In the genomic region with DNA sequence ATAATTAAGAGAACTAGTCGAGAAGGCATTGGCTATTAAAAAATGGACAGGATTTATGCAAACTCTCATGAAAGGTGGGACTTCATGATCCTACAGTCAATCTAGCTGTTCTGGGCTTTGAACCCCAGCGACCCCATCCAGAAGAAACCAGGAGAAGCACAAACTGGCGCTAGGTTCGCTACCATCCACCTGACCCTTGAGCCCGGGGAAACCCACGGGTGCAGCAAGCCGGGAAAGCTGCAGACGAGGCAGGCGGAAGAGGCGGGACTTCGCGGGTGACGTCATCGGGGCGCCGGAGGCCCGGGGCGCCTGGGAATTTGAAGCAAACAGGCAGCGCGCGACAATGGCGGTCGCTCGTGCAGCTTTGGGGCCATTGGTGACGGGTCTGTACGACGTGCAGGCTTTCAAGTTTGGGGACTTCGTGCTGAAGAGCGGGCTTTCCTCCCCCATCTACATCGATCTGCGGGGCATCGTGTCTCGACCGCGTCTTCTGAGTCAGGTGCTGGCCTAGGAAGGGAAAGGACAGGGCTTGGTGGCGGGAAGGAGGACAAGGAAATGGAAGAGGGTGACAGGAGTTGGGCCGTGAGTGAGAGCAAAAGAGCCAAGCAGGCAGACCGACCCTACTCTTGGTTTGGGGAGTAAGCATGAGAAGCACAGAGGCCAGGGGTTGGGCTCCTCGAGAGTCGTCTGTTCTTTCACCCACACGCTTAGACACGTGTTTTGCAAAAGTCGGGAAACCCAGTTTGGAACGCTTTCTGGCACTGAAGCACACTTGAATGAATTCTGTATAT, we compare ENCODE assay signal across 1 cellular context.
TF ChIP-seq lines count a peak whose summit lies in the region.

A gene (plus strand): TSS at position 324 of the 791 bp plus-strand sequence. CDS start 20 bp downstream, at position 344.

TF ChIP-seq in HepG2, 621 proteins besides CTCF, POLR2A, EP300 and RAD21 (continued from another document and continues in another):
- TF ChIP-seq GABPA (IDR thresholded peaks at IDR 0.05; ENCODE audit: low read depth, low read length) (peak; percentile 87), GABPA (CRISPR knock-in tag; IDR thresholded peaks at IDR 0.05; ENCODE audit: low read depth) (peak; percentile 96), ZSCAN30 (CRISPR knock-in tag; IDR thresholded peaks at IDR 0.05) (no peak), KAT7 (CRISPR knock-in tag; IDR thresholded peaks at IDR 0.05; ENCODE audit: borderline replicate concordance) (peak; percentile 71), ZNF776 (CRISPR knock-in tag; IDR thresholded peaks at IDR 0.05) (peak; percentile 75; the same call in 1 of the 2 replicates), MZF1 (CRISPR knock-in tag; IDR thresholded peaks at IDR 0.05; ENCODE audit: borderline replicate concordance) (no peak), ZNF17 (CRISPR knock-in tag; IDR thresholded peaks at IDR 0.05) (no peak), SALL1 (CRISPR knock-in tag; IDR thresholded peaks at IDR 0.05) (peak; percentile 90), MAFG (CRISPR knock-in tag; IDR thresholded peaks at IDR 0.05) (no peak), ZNF614 (CRISPR knock-in tag; IDR thresholded peaks at IDR 0.05; ENCODE audit: borderline replicate concordance) (peak; percentile 90), ZNF367 (CRISPR knock-in tag; IDR thresholded peaks at IDR 0.05; ENCODE audit: borderline replicate concordance) (no peak), HMG20A (CRISPR knock-in tag; IDR thresholded peaks at IDR 0.05; ENCODE audit: borderline replicate concordance) (peak; percentile 40; the same call in 1 of the 2 replicates), TARDBP (CRISPR knock-in tag; IDR thresholded peaks at IDR 0.05) (peak; percentile 81; the same call in 1 of the 2 replicates), SNRNP70 (IDR thresholded peaks at IDR 0.05; ENCODE audit: low read depth, low read length) (no peak), CCAR2 (optimal IDR thresholded peaks at IDR 0.05; ENCODE audit: low read depth, low read length) (no peak), ZNF335 (CRISPR knock-in tag; IDR thresholded peaks at IDR 0.05) (no peak), ZNF543 (CRISPR knock-in tag; IDR thresholded peaks at IDR 0.05) (peak; percentile 29; the same call in 1 of the 2 replicates), GFI1 (CRISPR knock-in tag; IDR thresholded peaks at IDR 0.05; ENCODE audit: borderline replicate concordance) (peak; percentile 62), PCBP1 (IDR thresholded peaks at IDR 0.05; ENCODE audit: borderline replicate concordance, low read depth, low read length) (no peak), ZNF350 (CRISPR knock-in tag; IDR thresholded peaks at IDR 0.05; ENCODE audit: borderline replicate concordance, low read depth) (peak; percentile 84), ZBTB1 (CRISPR knock-in tag; IDR thresholded peaks at IDR 0.05; ENCODE audit: borderline replicate concordance) (no peak), ZNF326 (CRISPR knock-in tag; IDR thresholded peaks at IDR 0.05; ENCODE audit: borderline replicate concordance) (no peak), MYC (CRISPR knock-in tag; IDR thresholded peaks at IDR 0.05; ENCODE audit: borderline replicate concordance) (peak; percentile 93), FIP1L1 (IDR thresholded peaks at IDR 0.05; ENCODE audit: borderline replicate concordance, insufficient read depth, low read depth, low read length) (no peak), NR2F2 (IDR thresholded peaks at IDR 0.05; ENCODE audit: borderline replicate concordance, low read depth) (no peak), ZSCAN20 (CRISPR knock-in tag; IDR thresholded peaks at IDR 0.05; ENCODE audit: borderline replicate concordance) (no peak), ZNF781 (CRISPR knock-in tag; IDR thresholded peaks at IDR 0.05; ENCODE audit: borderline replicate concordance, not compliant biosample characterization) (peak; percentile 86), IKZF4 (CRISPR knock-in tag; IDR thresholded peaks at IDR 0.05; ENCODE audit: borderline replicate concordance, low read depth, not compliant biosample characterization) (no peak), DNMT1 (CRISPR knock-in tag; IDR thresholded peaks at IDR 0.05) (peak; percentile 28; the same call in 1 of the 2 replicates), KLF6 (CRISPR knock-in tag; IDR thresholded peaks at IDR 0.05) (peak; percentile 74)
- TF ChIP-seq, protein P1, sequence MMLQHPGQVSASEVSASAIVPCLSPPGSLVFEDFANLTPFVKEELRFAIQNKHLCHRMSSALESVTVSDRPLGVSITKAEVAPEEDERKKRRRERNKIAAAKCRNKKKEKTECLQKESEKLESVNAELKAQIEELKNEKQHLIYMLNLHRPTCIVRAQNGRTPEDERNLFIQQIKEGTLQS (CRISPR knock-in tag; IDR thresholded peaks at IDR 0.05) = no peak; the same call in 1 of the 2 replicates
- TF ChIP-seq, protein P2, sequence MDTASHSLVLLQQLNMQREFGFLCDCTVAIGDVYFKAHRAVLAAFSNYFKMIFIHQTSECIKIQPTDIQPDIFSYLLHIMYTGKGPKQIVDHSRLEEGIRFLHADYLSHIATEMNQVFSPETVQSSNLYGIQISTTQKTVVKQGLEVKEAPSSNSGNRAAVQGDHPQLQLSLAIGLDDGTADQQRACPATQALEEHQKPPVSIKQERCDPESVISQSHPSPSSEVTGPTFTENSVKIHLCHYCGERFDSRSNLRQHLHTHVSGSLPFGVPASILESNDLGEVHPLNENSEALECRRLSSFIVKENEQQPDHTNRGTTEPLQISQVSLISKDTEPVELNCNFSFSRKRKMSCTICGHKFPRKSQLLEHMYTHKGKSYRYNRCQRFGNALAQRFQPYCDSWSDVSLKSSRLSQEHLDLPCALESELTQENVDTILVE (CRISPR knock-in tag; IDR thresholded peaks at IDR 0.05) = 0 out of 2 replicates have a peak, but pooled peaks have one; percentile 47
- TF ChIP-seq, protein P3, sequence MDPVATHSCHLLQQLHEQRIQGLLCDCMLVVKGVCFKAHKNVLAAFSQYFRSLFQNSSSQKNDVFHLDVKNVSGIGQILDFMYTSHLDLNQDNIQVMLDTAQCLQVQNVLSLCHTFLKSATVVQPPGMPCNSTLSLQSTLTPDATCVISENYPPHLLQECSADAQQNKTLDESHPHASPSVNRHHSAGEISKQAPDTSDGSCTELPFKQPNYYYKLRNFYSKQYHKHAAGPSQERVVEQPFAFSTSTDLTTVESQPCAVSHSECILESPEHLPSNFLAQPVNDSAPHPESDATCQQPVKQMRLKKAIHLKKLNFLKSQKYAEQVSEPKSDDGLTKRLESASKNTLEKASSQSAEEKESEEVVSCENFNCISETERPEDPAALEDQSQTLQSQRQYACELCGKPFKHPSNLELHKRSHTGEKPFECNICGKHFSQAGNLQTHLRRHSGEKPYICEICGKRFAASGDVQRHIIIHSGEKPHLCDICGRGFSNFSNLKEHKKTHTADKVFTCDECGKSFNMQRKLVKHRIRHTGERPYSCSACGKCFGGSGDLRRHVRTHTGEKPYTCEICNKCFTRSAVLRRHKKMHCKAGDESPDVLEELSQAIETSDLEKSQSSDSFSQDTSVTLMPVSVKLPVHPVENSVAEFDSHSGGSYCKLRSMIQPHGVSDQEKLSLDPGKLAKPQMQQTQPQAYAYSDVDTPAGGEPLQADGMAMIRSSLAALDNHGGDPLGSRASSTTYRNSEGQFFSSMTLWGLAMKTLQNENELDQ (CRISPR knock-in tag; IDR thresholded peaks at IDR 0.05; ENCODE audit: borderline replicate concordance) = no peak
- TF ChIP-seq, protein P4, sequence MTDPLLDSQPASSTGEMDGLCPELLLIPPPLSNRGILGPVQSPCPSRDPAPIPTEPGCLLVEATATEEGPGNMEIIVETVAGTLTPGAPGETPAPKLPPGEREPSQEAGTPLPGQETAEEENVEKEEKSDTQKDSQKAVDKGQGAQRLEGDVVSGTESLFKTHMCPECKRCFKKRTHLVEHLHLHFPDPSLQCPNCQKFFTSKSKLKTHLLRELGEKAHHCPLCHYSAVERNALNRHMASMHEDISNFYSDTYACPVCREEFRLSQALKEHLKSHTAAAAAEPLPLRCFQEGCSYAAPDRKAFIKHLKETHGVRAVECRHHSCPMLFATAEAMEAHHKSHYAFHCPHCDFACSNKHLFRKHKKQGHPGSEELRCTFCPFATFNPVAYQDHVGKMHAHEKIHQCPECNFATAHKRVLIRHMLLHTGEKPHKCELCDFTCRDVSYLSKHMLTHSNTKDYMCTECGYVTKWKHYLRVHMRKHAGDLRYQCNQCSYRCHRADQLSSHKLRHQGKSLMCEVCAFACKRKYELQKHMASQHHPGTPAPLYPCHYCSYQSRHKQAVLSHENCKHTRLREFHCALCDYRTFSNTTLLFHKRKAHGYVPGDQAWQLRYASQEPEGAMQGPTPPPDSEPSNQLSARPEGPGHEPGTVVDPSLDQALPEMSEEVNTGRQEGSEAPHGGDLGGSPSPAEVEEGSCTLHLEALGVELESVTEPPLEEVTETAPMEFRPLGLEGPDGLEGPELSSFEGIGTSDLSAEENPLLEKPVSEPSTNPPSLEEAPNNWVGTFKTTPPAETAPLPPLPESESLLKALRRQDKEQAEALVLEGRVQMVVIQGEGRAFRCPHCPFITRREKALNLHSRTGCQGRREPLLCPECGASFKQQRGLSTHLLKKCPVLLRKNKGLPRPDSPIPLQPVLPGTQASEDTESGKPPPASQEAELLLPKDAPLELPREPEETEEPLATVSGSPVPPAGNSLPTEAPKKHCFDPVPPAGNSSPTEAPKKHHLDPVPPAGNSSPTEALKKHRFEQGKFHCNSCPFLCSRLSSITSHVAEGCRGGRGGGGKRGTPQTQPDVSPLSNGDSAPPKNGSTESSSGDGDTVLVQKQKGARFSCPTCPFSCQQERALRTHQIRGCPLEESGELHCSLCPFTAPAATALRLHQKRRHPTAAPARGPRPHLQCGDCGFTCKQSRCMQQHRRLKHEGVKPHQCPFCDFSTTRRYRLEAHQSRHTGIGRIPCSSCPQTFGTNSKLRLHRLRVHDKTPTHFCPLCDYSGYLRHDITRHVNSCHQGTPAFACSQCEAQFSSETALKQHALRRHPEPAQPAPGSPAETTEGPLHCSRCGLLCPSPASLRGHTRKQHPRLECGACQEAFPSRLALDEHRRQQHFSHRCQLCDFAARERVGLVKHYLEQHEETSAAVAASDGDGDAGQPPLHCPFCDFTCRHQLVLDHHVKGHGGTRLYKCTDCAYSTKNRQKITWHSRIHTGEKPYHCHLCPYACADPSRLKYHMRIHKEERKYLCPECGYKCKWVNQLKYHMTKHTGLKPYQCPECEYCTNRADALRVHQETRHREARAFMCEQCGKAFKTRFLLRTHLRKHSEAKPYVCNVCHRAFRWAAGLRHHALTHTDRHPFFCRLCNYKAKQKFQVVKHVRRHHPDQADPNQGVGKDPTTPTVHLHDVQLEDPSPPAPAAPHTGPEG (CRISPR knock-in tag; IDR thresholded peaks at IDR 0.05) = peak; percentile 72; the same call in 1 of the 2 replicates
- TF ChIP-seq, protein P5, sequence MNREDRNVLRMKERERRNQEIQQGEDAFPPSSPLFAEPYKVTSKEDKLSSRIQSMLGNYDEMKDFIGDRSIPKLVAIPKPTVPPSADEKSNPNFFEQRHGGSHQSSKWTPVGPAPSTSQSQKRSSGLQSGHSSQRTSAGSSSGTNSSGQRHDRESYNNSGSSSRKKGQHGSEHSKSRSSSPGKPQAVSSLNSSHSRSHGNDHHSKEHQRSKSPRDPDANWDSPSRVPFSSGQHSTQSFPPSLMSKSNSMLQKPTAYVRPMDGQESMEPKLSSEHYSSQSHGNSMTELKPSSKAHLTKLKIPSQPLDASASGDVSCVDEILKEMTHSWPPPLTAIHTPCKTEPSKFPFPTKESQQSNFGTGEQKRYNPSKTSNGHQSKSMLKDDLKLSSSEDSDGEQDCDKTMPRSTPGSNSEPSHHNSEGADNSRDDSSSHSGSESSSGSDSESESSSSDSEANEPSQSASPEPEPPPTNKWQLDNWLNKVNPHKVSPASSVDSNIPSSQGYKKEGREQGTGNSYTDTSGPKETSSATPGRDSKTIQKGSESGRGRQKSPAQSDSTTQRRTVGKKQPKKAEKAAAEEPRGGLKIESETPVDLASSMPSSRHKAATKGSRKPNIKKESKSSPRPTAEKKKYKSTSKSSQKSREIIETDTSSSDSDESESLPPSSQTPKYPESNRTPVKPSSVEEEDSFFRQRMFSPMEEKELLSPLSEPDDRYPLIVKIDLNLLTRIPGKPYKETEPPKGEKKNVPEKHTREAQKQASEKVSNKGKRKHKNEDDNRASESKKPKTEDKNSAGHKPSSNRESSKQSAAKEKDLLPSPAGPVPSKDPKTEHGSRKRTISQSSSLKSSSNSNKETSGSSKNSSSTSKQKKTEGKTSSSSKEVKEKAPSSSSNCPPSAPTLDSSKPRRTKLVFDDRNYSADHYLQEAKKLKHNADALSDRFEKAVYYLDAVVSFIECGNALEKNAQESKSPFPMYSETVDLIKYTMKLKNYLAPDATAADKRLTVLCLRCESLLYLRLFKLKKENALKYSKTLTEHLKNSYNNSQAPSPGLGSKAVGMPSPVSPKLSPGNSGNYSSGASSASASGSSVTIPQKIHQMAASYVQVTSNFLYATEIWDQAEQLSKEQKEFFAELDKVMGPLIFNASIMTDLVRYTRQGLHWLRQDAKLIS (CRISPR knock-in tag; IDR thresholded peaks at IDR 0.05) = no peak
- TF ChIP-seq, protein P6, sequence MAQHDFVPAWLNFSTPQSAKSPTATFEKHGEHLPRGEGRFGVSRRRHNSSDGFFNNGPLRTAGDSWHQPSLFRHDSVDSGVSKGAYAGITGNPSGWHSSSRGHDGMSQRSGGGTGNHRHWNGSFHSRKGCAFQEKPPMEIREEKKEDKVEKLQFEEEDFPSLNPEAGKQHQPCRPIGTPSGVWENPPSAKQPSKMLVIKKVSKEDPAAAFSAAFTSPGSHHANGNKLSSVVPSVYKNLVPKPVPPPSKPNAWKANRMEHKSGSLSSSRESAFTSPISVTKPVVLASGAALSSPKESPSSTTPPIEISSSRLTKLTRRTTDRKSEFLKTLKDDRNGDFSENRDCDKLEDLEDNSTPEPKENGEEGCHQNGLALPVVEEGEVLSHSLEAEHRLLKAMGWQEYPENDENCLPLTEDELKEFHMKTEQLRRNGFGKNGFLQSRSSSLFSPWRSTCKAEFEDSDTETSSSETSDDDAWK (CRISPR knock-in tag; IDR thresholded peaks at IDR 0.05) = no peak
- TF ChIP-seq, protein P7, sequence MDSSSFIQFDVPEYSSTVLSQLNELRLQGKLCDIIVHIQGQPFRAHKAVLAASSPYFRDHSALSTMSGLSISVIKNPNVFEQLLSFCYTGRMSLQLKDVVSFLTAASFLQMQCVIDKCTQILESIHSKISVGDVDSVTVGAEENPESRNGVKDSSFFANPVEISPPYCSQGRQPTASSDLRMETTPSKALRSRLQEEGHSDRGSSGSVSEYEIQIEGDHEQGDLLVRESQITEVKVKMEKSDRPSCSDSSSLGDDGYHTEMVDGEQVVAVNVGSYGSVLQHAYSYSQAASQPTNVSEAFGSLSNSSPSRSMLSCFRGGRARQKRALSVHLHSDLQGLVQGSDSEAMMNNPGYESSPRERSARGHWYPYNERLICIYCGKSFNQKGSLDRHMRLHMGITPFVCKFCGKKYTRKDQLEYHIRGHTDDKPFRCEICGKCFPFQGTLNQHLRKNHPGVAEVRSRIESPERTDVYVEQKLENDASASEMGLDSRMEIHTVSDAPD (CRISPR knock-in tag; IDR thresholded peaks at IDR 0.05) = no peak
- TF ChIP-seq, protein P8, sequence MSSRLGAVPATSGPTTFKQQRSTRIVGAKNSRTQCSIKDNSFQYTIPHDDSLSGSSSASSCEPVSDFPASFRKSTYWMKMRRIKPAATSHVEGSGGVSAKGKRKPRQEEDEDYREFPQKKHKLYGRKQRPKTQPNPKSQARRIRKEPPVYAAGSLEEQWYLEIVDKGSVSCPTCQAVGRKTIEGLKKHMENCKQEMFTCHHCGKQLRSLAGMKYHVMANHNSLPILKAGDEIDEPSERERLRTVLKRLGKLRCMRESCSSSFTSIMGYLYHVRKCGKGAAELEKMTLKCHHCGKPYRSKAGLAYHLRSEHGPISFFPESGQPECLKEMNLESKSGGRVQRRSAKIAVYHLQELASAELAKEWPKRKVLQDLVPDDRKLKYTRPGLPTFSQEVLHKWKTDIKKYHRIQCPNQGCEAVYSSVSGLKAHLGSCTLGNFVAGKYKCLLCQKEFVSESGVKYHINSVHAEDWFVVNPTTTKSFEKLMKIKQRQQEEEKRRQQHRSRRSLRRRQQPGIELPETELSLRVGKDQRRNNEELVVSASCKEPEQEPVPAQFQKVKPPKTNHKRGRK (CRISPR knock-in tag; IDR thresholded peaks at IDR 0.05) = no peak
